15 cellular contexts compared by ENCODE assay signal in the genomic region with DNA sequence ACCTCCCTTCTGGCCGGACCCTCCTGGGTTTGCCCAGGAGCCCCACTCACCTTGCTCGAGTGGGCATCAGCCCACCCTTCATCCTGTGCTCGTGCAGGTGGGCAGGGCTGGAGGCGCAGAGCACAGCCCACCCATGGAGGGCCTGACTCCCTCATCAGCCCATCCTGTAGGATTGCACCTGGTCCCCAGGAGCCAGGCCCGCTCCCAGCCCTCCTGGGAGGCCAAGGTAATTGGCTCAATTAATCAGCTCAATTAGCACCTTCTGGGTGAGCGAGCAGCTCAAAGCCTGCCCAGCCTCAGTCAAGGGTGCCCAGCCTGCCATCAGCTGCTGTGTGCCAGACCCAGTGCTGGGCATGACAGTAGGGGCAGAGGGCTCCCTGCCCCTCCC.
"Had no signal": no experiment of that assay in that cellular context is flagged by ENCODE, and none has a peak within 500 bp of the region (broad histone marks: within the 10 kb centered on the region; RNA-seq: fewer than 3 reads in every experiment).

No MANE protein-coding gene starts in this region.

- H2AFZ ChIP-seq: neural progenitor cell, parathyroid adenoma had no signal

- H3K27ac ChIP-seq: esophagus squamous epithelium, heart left ventricle, neural progenitor cell, parathyroid adenoma, thyroid gland had no signal

- H3K9ac ChIP-seq: neural progenitor cell, parathyroid adenoma had no signal

- H3K79me2 ChIP-seq: parathyroid adenoma had no signal

- ATAC-seq: heart left ventricle; left cardiac atrium; stimulated activated effector memory CD8-positive, alpha-beta T cell treated with anti-CD3 and anti-CD28 coated beads, Interleukin-12 subunit alpha, Interleukin-12 subunit beta, amount 100 ng/mL, for 72 hours had no signal

- H3K9me3 ChIP-seq: thyroid gland had no signal

- H3K4me1 ChIP-seq: parathyroid adenoma, thyroid gland had no signal

- H3K36me3 ChIP-seq: esophagus squamous epithelium, heart left ventricle, neural progenitor cell, thyroid gland had no signal

- H3K4me3 ChIP-seq: esophagus squamous epithelium, heart left ventricle, lung, neural progenitor cell, thyroid gland had no signal

- DNase-seq: activated CD4-positive, alpha-beta T cell treated with anti-CD3 and anti-CD28 coated beads, Interleukin-2, amount 50 U/mL, for 1 hour; activated CD4-positive, CD25-positive, alpha-beta regulatory T cell; activated CD8-positive, alpha-beta memory T cell treated with anti-CD3 and anti-CD28 coated beads for 24 hours; activated naive CD8-positive, alpha-beta T cell treated with anti-CD3 and anti-CD28 coated beads for 36 hours; anterior cingulate cortex; effector CD8-positive, alpha-beta T cell; esophagus squamous epithelium; left cardiac atrium; midbrain; thyroid gland had no signal

- H3K27me3 ChIP-seq: neural progenitor cell, thyroid gland had no signal

- H3K4me2 ChIP-seq: neural progenitor cell had no signal
